Comparison of ENCODE assay signal across 11 cellular contexts in genomic region chr3:194261581-194262063, GRCh38.
"Had no signal": no experiment of that assay in that cellular context is flagged by ENCODE, and none has a peak within 500 bp of the region (broad histone marks: within the 10 kb centered on the region; RNA-seq: fewer than 3 reads in every experiment).

No MANE protein-coding gene starts in this region.

- H3K27ac Mint-ChIP-seq: activated CD4-positive, alpha-beta memory T cell treated with anti-CD3 and anti-CD28 coated beads, Interleukin-2, amount 10 ng/mL, durations not matched to agents 7 days and 5 days; activated naive CD4-positive, alpha-beta T cell treated with anti-CD3 and anti-CD28 coated beads for 36 hours had no signal

- H3K9me3 ChIP-seq: SJSA1 had no signal

- H3K36me3 ChIP-seq: SJSA1 had no signal

- H3K4me3 Mint-ChIP-seq: activated CD4-positive, alpha-beta memory T cell treated with anti-CD3 and anti-CD28 coated beads, Interleukin-2, amount 10 ng/mL, durations not matched to agents 7 days and 5 days; activated naive CD4-positive, alpha-beta T cell treated with anti-CD3 and anti-CD28 coated beads for 36 hours had no signal

- H3K4me3 ChIP-seq: SJSA1, skin epidermis, tibial artery had no signal

- H3K27me3 ChIP-seq: SJSA1, tibial artery had no signal

- H3K27ac ChIP-seq: epithelial cell of prostate, SJSA1, skin epidermis, tibial artery had no signal

- DNase-seq: activated CD4-positive, alpha-beta memory T cell treated with anti-CD3 and anti-CD28 coated beads, Interleukin-2, amount 10 ng/mL, durations not matched to agents 7 days and 5 days; activated CD8-positive, alpha-beta memory T cell treated with anti-CD3 and anti-CD28 coated beads, Interleukin-2, amount 50 U/mL, for 48 hours; activated naive CD4-positive, alpha-beta T cell treated with anti-CD3 and anti-CD28 coated beads for 36 hours; caudate nucleus; cortex of kidney; effector memory CD4-positive, alpha-beta T cell; hippocampal formation; tibial artery had no signal
